ENCODE assay signal across 18 cellular contexts in the genomic region with DNA sequence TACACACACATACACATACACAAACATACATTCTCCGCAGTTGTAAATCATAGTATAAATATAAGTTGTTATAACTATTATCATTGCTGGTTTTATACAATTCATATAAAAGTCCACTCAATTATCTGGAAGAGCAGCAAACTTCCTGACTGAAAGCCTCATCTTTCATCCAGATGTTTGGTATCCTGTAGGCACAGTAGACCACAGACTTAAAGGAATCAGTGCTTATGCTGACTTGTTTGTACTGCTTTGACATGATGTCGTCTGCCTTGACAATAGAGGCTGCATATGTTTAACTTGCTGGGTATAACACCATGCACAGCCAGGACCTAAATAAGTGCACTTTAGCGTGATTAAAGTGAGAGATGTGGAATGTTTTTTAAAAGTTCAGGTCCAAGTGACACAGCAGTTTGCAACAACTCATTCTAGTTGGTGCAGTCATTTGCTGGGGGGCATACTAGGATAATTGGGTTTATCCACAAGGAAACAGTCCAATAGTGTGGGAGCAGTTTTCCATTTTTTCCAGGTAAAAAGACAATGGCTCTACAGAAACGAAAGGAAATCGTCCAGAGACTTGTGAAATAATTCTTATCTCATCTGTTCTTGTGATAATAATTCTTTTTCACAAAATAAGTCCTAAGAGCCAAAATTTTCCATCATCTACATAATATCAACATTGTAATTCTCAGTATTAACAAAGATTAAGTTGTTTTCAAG.
"Had no signal": no experiment of that assay in that cellular context is flagged by ENCODE, and none has a peak within 500 bp of the region (broad histone marks: within the 10 kb centered on the region; RNA-seq: fewer than 3 reads in every experiment).

No MANE protein-coding gene starts in this region.

- H3K36me3 Mint-ChIP-seq: activated CD8-positive, alpha-beta memory T cell treated with anti-CD3 and anti-CD28 coated beads, Interleukin-2, amount 10 ng/mL, durations not matched to agents 7 days and 5 days; activated naive CD8-positive, alpha-beta T cell treated with anti-CD3 and anti-CD28 coated beads, Interleukin-2, amount 10 ng/mL, durations not matched to agents 7 days and 5 days had no signal

- H3K4me1 ChIP-seq: colonic mucosa had no signal

- H3K9me3 Mint-ChIP-seq: endodermal cell had no signal

- H3K27ac Mint-ChIP-seq: activated CD4-positive, alpha-beta memory T cell treated with anti-CD3 and anti-CD28 coated beads, Interleukin-2, amount 10 ng/mL, durations not matched to agents 7 days and 5 days; activated CD8-positive, alpha-beta memory T cell treated with anti-CD3 and anti-CD28 coated beads, Interleukin-2, amount 10 ng/mL, durations not matched to agents 7 days and 5 days; activated naive CD8-positive, alpha-beta T cell treated with anti-CD3 and anti-CD28 coated beads, Interleukin-2, amount 10 ng/mL, durations not matched to agents 7 days and 5 days; activated T-helper 17 cell treated with anti-CD3 and anti-CD28 coated beads, Interleukin-2, amount 50 U/mL, for 72 hours; endodermal cell; stimulated activated naive CD8-positive, alpha-beta T cell treated with anti-CD3 and anti-CD28 coated beads, Interleukin-15, Interleukin-2, amounts not matched to agents 100 ng/mL and 50 ng/mL, for 24 hours; T-helper 2 cell treated with Interferon-gamma antibody and Interleukin-4, amounts not matched to agents 5 μg/mL and 100 μg/mL, for 36 hours had no signal

- H3K27ac ChIP-seq: brain microvascular endothelial cell, colonic mucosa, epithelial cell of prostate, tibial nerve had no signal

- H3K36me3 ChIP-seq: brain microvascular endothelial cell, colonic mucosa, tibial nerve had no signal

- H3K4me3 ChIP-seq: colonic mucosa, tibial nerve had no signal

- H3K4me1 Mint-ChIP-seq: activated CD4-positive, alpha-beta memory T cell treated with anti-CD3 and anti-CD28 coated beads, Interleukin-2, amount 10 ng/mL, durations not matched to agents 7 days and 5 days; activated CD8-positive, alpha-beta memory T cell treated with anti-CD3 and anti-CD28 coated beads, Interleukin-2, amount 10 ng/mL, durations not matched to agents 7 days and 5 days; activated naive CD8-positive, alpha-beta T cell treated with anti-CD3 and anti-CD28 coated beads, Interleukin-2, amount 10 ng/mL, durations not matched to agents 7 days and 5 days; activated T-helper 17 cell treated with anti-CD3 and anti-CD28 coated beads, Interleukin-2, amount 50 U/mL, for 72 hours; central memory CD8-positive, alpha-beta T cell had no signal

- DNase-seq: activated CD4-positive, alpha-beta memory T cell treated with anti-CD3 and anti-CD28 coated beads, Interleukin-2, amount 10 ng/mL, durations not matched to agents 7 days and 5 days; activated CD4-positive, alpha-beta T cell treated with anti-CD3 and anti-CD28 coated beads for 48 hours; activated CD4-positive, CD25-positive, alpha-beta regulatory T cell; activated CD8-positive, alpha-beta memory T cell treated with anti-CD3 and anti-CD28 coated beads, Interleukin-2, amount 10 ng/mL, durations not matched to agents 7 days and 5 days; activated naive CD4-positive, alpha-beta T cell; activated naive CD8-positive, alpha-beta T cell treated with anti-CD3 and anti-CD28 coated beads, Interleukin-2, amount 10 ng/mL, durations not matched to agents 7 days and 5 days; anterior cingulate cortex; endodermal cell; occipital lobe; posterior cingulate gyrus had no signal

- H3K4me3 Mint-ChIP-seq: activated CD4-positive, alpha-beta memory T cell treated with anti-CD3 and anti-CD28 coated beads, Interleukin-2, amount 10 ng/mL, durations not matched to agents 7 days and 5 days; activated CD8-positive, alpha-beta memory T cell treated with anti-CD3 and anti-CD28 coated beads, Interleukin-2, amount 10 ng/mL, durations not matched to agents 7 days and 5 days; activated naive CD8-positive, alpha-beta T cell treated with anti-CD3 and anti-CD28 coated beads, Interleukin-2, amount 10 ng/mL, durations not matched to agents 7 days and 5 days; activated T-helper 17 cell treated with anti-CD3 and anti-CD28 coated beads, Interleukin-2, amount 50 U/mL, for 72 hours; central memory CD8-positive, alpha-beta T cell; endodermal cell; stimulated activated naive CD8-positive, alpha-beta T cell treated with anti-CD3 and anti-CD28 coated beads, Interleukin-15, Interleukin-2, amounts not matched to agents 100 ng/mL and 50 ng/mL, for 24 hours; T-helper 2 cell treated with Interferon-gamma antibody and Interleukin-4, amounts not matched to agents 5 μg/mL and 100 μg/mL, for 36 hours had no signal

- H3K27me3 ChIP-seq: brain microvascular endothelial cell, colonic mucosa, tibial nerve had no signal

- ATAC-seq: activated CD8-positive, alpha-beta memory T cell treated with anti-CD3 and anti-CD28 coated beads, Interleukin-2, amount 10 ng/mL, durations not matched to agents 7 days and 5 days; activated T-helper 17 cell treated with anti-CD3 and anti-CD28 coated beads, Interleukin-2, amount 50 U/mL, for 72 hours had no signal

- H3K9me3 ChIP-seq: colonic mucosa had no signal
